ENCODE assay signal across 22 cellular contexts in genomic region chr20:36197271-36197670, GRCh38. TPM values are rescaled to one million over a fixed set of nuclear protein-coding genes. Genes with fewer than 3 reads are reported as not detected.
"Had no signal": no experiment of that assay in that cellular context is flagged by ENCODE, and none has a peak within 500 bp of the region (broad histone marks: within the 10 kb centered on the region; RNA-seq: fewer than 3 reads in every experiment).

No MANE protein-coding gene starts in this region.

- DNase-seq: activated CD4-positive, alpha-beta T cell treated with anti-CD3 and anti-CD28 coated beads for 4 hours; activated CD4-positive, alpha-beta T cell treated with anti-CD3 and anti-CD28 coated beads, Interleukin-2, amount 50 U/mL, for 48 hours; activated CD4-positive, CD25-positive, alpha-beta regulatory T cell; activated CD8-positive, alpha-beta memory T cell treated with anti-CD3 and anti-CD28 coated beads, Interleukin-2, amount 50 U/mL, for 48 hours; activated naive CD4-positive, alpha-beta T cell; activated naive CD8-positive, alpha-beta T cell treated with anti-CD3 and anti-CD28 coated beads for 36 hours; activated T-cell treated with anti-CD3 and anti-CD28 coated beads, Interleukin-2, amount 50 U/mL, for 4 hours; amniotic stem cell; cerebellar nuclear complex; foreskin fibroblast; naive thymus-derived CD8-positive, alpha-beta T cell; spleen; stimulated activated CD4-positive, alpha-beta T cell treated with anti-CD3 and anti-CD28 coated beads, Interleukin-4, amount 100 ng/mL, for 24 hours; stimulated activated naive CD8-positive, alpha-beta T cell treated with anti-CD3 and anti-CD28 coated beads, Interleukin-15, Interleukin-2, amounts not matched to agents 100 U/mL and 50 U/mL, for 24 hours; T1000; tibial artery had no signal

- H3K9me3 ChIP-seq: left ventricle myocardium inferior, spleen, tibial artery had no signal

- H2AFZ ChIP-seq: neural progenitor cell had no signal

- H3K36me3 Mint-ChIP-seq: activated naive CD8-positive, alpha-beta T cell treated with anti-CD3 and anti-CD28 coated beads for 36 hours; naive thymus-derived CD8-positive, alpha-beta T cell had no signal

- ATAC-seq: activated T-cell treated with anti-CD3 and anti-CD28 coated beads, Interleukin-2, amount 50 U/mL, for 4 hours; naive thymus-derived CD8-positive, alpha-beta T cell; stimulated activated naive CD8-positive, alpha-beta T cell treated with anti-CD3 and anti-CD28 coated beads, Interleukin-15, Interleukin-2, amounts not matched to agents 100 U/mL and 50 U/mL, for 24 hours had no signal

- H3K27ac ChIP-seq: coronary artery, left ventricle myocardium inferior, neural progenitor cell, spleen, tibial artery had no signal

- H3K27ac Mint-ChIP-seq: activated naive CD8-positive, alpha-beta T cell treated with anti-CD3 and anti-CD28 coated beads for 36 hours; activated T-helper 2 cell treated with anti-CD3 and anti-CD28 coated beads, Interferon-gamma antibody, Interleukin-2, Interleukin-4, amounts not matched to agents 10 μg/mL and 5 μg/mL and 100 μg/mL, durations not matched to agents 14 hours and 24 hours and 36 hours; mesothelial cell of epicardium; naive thymus-derived CD8-positive, alpha-beta T cell; neural progenitor cell had no signal

- H3K27me3 ChIP-seq: neural progenitor cell, spleen, tibial artery had no signal

- H3K9me3 Mint-ChIP-seq: activated naive CD8-positive, alpha-beta T cell treated with anti-CD3 and anti-CD28 coated beads for 36 hours; activated T-cell treated with anti-CD3 and anti-CD28 coated beads, Interleukin-2, amount 50 U/mL, for 4 hours; activated T-helper 2 cell treated with anti-CD3 and anti-CD28 coated beads, Interferon-gamma antibody, Interleukin-2, Interleukin-4, amounts not matched to agents 10 μg/mL and 5 μg/mL and 100 μg/mL, durations not matched to agents 14 hours and 24 hours and 36 hours; mesothelial cell of epicardium; neural progenitor cell had no signal

- H3K4me2 ChIP-seq: neural progenitor cell had no signal

- H3K4me3 ChIP-seq: coronary artery, left ventricle myocardium inferior, neural progenitor cell, spleen, tibial artery had no signal

- H3K36me3 ChIP-seq: neural progenitor cell had no signal

- H3K9ac ChIP-seq: neural progenitor cell had no signal

- H3K4me1 ChIP-seq: neural progenitor cell, tibial artery had no signal

RNA-seq across cellular contexts. Expression of gene EPB41L1, which starts 42.7 kb away (rescaled TPM):
- total RNA-seq: T-helper 1 cell treated with Interleukin-12 subunit alpha and Interleukin-12 subunit beta and Interleukin-4 antibody, amounts not matched to agents 30 ng/mL and 1 ng/mL, for 36 hours had no signal
